Comparison of ENCODE assay signal across 9 cellular contexts in the genomic region with DNA sequence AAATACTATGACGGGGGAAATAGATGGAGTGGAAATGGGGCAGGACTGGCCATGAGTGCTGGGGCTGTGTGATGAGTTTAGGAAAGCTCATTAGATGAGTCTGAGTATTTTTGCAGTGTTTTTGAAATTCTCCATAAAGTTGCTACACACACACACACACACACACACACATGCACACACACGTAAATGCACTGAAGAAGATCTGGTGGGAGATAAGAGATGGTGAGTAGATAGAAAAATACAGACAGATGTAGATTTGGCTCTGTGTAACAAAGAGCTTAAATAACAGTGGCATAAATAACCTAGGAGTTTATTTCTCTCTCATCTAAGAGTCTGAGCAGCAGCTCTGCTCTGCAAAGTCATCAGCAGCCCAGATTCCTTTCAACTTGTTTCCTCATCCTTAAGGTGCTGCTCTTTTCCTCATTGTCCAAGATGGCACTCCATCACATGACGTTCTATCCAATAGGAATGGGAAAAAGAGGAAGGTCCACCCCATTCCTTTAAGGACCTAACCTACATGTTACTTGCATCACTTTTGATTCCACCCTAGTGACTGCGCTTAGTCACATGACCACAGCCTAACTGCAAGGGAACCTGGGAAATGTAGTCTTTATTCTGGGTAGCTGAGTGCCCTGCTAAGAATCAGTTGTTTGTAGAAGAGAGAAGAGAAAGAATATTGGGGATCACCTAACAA.
DNase-seq lines count a peak whose midpoint lies in the region; ATAC-seq and TF ChIP-seq lines count a peak whose summit lies in the region.
"Had no signal": no experiment of that assay in that cellular context is flagged by ENCODE, and none has a peak within 500 bp of the region (broad histone marks: within the 10 kb centered on the region; RNA-seq: fewer than 3 reads in every experiment).

No MANE protein-coding gene starts in this region.

- H3K27me3 ChIP-seq in colonic mucosa (no peaks in the 10 kb centered on the region), osteoblast (ENCODE audit: insufficient read depth, low read length) (peaks cover 2% of the 10 kb centered on the region)

- H3K4me2 ChIP-seq in osteoblast (ENCODE audit: insufficient read depth, low read length) = no peak overlapping the region

- DNase-seq in activated CD4-positive, alpha-beta T cell treated with anti-CD3 and anti-CD28 coated beads for 36 hours = peak; percentile 16
- DNase-seq in activated CD4-positive, alpha-beta T cell treated with anti-CD3 and anti-CD28 coated beads, Interleukin-2, amount 50 U/mL, for 1 hour = no peak
- peak; percentile 90 for DNase-seq in NCI-H2227 (lab: John Stamatoyannopoulos, UW; ENCODE audit: unreplicated experiment)
- DNase-seq in colonic mucosa = peak; percentile 29
- peak; percentile 89 for DNase-seq in osteoblast (ENCODE audit: insufficient read length, low spot score, missing footprints)
- DNase-seq in NCI-H1694 treated with DMSO at 0.1 percent for 48 hours (lab: John Stamatoyannopoulos, UW) = no peak
- DNase-seq in Right ventricle myocardium superior = no peak
- DNase-seq in NCI-H2081 (lab: John Stamatoyannopoulos, UW) = no peak

- TF ChIP-seq CTCF in colonic mucosa (IDR thresholded peaks at IDR 0.05) (no peak), osteoblast (IDR thresholded peaks at IDR 0.05; ENCODE audit: extremely low read depth, low read depth, low read length) (no peak)

- no peak overlapping the region for H3K27ac Mint-ChIP-seq in activated CD4-positive, alpha-beta T cell treated with anti-CD3 and anti-CD28 coated beads for 36 hours

- peaks cover 2% of the 10 kb centered on the region for H3K4me1 Mint-ChIP-seq in activated CD4-positive, alpha-beta T cell treated with anti-CD3 and anti-CD28 coated beads for 36 hours

- intact Hi-C loops in activated CD4-positive, alpha-beta T cell treated with anti-CD3 and anti-CD28 coated beads for 36 hours (cut with DNase I, micrococcal nuclease) = loop anchor here in 1 of 2 experiments (1.0 kb wide), 1 partner anchor 23 kb away; no protein-coding TSS in a partner anchor
- intact Hi-C loops in colonic mucosa (cut with DNase I) = no loop called here
- intact Hi-C loops in Right ventricle myocardium superior (cut with DNase I) = no loop called here

- POLR2A ChIA-PET in activated CD4-positive, alpha-beta T cell treated with anti-CD3 and anti-CD28 coated beads for 36 hours (lab: Charles Lee) = no interaction called here

- H3K4me3 Mint-ChIP-seq in activated CD4-positive, alpha-beta T cell treated with anti-CD3 and anti-CD28 coated beads for 36 hours = no peak overlapping the region

- peaks cover 23% of the 10 kb centered on the region for H3K27me3 Mint-ChIP-seq in activated CD4-positive, alpha-beta T cell treated with anti-CD3 and anti-CD28 coated beads for 36 hours

- no peaks in the 10 kb centered on the region for H3K79me2 ChIP-seq in osteoblast (ENCODE audit: insufficient read depth, low read length)

- H3K9ac ChIP-seq in colonic mucosa (ENCODE audit: low read depth in 2 of 2, low read length in 2 of 2) = no peak overlapping the region

- CTCF ChIA-PET in activated CD4-positive, alpha-beta T cell treated with anti-CD3 and anti-CD28 coated beads for 36 hours (lab: Charles Lee) = no interaction called here

- H3K9me3 ChIP-seq in colonic mucosa (no peaks in the 10 kb centered on the region), osteoblast (ENCODE audit: low read depth, low read length) (no peaks in the 10 kb centered on the region)
- H3K9me3 ChIP-seq: neutrophil had no signal

- H3K36me3 ChIP-seq in colonic mucosa = no peaks in the 10 kb centered on the region
- H3K36me3 ChIP-seq in osteoblast (ENCODE audit: insufficient read depth, low read length) = no peaks in the 10 kb centered on the region
- H3K36me3 ChIP-seq: neutrophil had no signal

- H3K4me3 ChIP-seq in colonic mucosa = no peak overlapping the region
- H3K4me3 ChIP-seq in osteoblast (ENCODE audit: insufficient read depth, low read length) = no peak overlapping the region

- H3K27ac ChIP-seq in colonic mucosa (no peak overlapping the region), osteoblast (ENCODE audit: low read depth, low read length) (no peak overlapping the region)
- H3K27ac ChIP-seq: neutrophil had no signal

- H4K20me1 ChIP-seq in osteoblast (ENCODE audit: insufficient read depth, low read length) = no peaks in the 10 kb centered on the region

- ATAC-seq in activated CD4-positive, alpha-beta T cell treated with anti-CD3 and anti-CD28 coated beads for 36 hours = peak; percentile 75
- no peak for ATAC-seq in Right ventricle myocardium superior (ENCODE audit: poor library complexity)

- peak overlapping the region; percentile 16 for H2AFZ ChIP-seq in osteoblast (ENCODE audit: low read length)

- no peaks in the 10 kb centered on the region for H3K4me1 ChIP-seq in colonic mucosa
- no peaks in the 10 kb centered on the region for H3K4me1 ChIP-seq in osteoblast (ENCODE audit: insufficient read depth, low read length)

- no peaks in the 10 kb centered on the region for H3K9me3 Mint-ChIP-seq in activated CD4-positive, alpha-beta T cell treated with anti-CD3 and anti-CD28 coated beads for 36 hours (ENCODE audit: low read depth)

- H3K36me3 Mint-ChIP-seq in activated CD4-positive, alpha-beta T cell treated with anti-CD3 and anti-CD28 coated beads for 36 hours (ENCODE audit: low read depth) = no peaks in the 10 kb centered on the region

Comparison
In these comparisons a context has a peak if more than half of its experiments do, and no peak if none do; other contexts are left out.
1. DNase-seq: peak in activated CD4-positive, alpha-beta T cell treated with anti-CD3 and anti-CD28 coated beads for 36 hours (single experiment), NCI-H2227 (single experiment), colonic mucosa (single experiment) and osteoblast (single experiment); none in activated CD4-positive, alpha-beta T cell treated with anti-CD3 and anti-CD28 coated beads, Interleukin-2, amount 50 U/mL, for 1 hour (single experiment), NCI-H1694 treated with DMSO at 0.1 percent for 48 hours (single experiment), Right ventricle myocardium superior (single experiment) and NCI-H2081 (0 of 2).